7 cellular contexts compared by ENCODE assay signal in genomic region chrX:107324493-107325310, GRCh38.
DNase-seq lines count a peak whose midpoint lies in the region; ATAC-seq and TF ChIP-seq lines count a peak whose summit lies in the region.

No MANE protein-coding gene starts in this region.

- H3K18ac ChIP-seq in H9 (ENCODE audit: insufficient read length, low read depth, low read length) = no peak overlapping the region

- no peak overlapping the region for H2BK120ac ChIP-seq in H9 (ENCODE audit: low read depth, low read length, poor library complexity, severe bottlenecking)

- H3K4me3 Mint-ChIP-seq in H9 = peak overlapping the region; percentile 38 to 57; a peak in 4 of 5 replicates
- H3K4me3 Mint-ChIP-seq in neural crest cell = no peak overlapping the region

- no peak overlapping the region for H3K27ac ChIP-seq in H9 (ENCODE audit: insufficient read length, low read depth, low read length)

- H3K27me3 Mint-ChIP-seq in H9 (ENCODE audit: low read depth) = peaks cover 3% of the 10 kb centered on the region
- H3K27me3 Mint-ChIP-seq in neural crest cell (ENCODE audit: low read depth) = peaks cover 2% of the 10 kb centered on the region

- H3K4me1 ChIP-seq in H9 (ENCODE audit: insufficient read depth, low read length) = no peaks in the 10 kb centered on the region; the same call in 1 of the 2 replicates

- H2AFZ ChIP-seq in H9 (ENCODE audit: low read length) = no peak overlapping the region

- peak overlapping the region; percentile 41 for H3K4me2 ChIP-seq in H9 (ENCODE audit: insufficient read depth, insufficient read length, low read length)

- ATAC-seq in GM21723 (IDR thresholded peaks at IDR 0.05; ENCODE audit: unreplicated experiment) (no peak), HG02678 (IDR thresholded peaks at IDR 0.05; ENCODE audit: unreplicated experiment) (no peak)

- H3K27ac Mint-ChIP-seq in H9 = no peak overlapping the region
- no peak overlapping the region for H3K27ac Mint-ChIP-seq in neural crest cell (ENCODE audit: unreplicated experiment)

- DNase-seq in H9 (peak; percentile 95), NCI-H774 (lab: John Stamatoyannopoulos, UW) (peak; percentile 6), erythroblast (lab: John Stamatoyannopoulos, UW) (peak; percentile 39 to 52), neural crest cell (ENCODE audit: low read depth, low spot score) (peak; percentile 53), putamen (ENCODE audit: low spot score) (no peak)

- H3K79me2 ChIP-seq in H9 (ENCODE audit: insufficient read depth, low read length) = no peaks in the 10 kb centered on the region

- H4K20me1 ChIP-seq in H9 (ENCODE audit: control insufficient read depth, insufficient read depth, insufficient read length) = no peaks in the 10 kb centered on the region

- no peak overlapping the region for H2BK20ac ChIP-seq in H9 (ENCODE audit: low read depth, low read length, poor library complexity, severe bottlenecking)

- WGBS in H9 (ENCODE audit: extremely low coverage, insufficient read length, low lambda C conversion rate) = no CpG with 5 or more reads among the region's 23 CpGs

- H4K8ac ChIP-seq in H9 (replicated peaks; ENCODE audit: insufficient read length, low read depth, low read length) = no peak overlapping the region

- H3K36me3 Mint-ChIP-seq in H9 (ENCODE audit: insufficient read depth in 1 of 3, low read depth in 3 of 3) (no peaks in the 10 kb centered on the region), neural crest cell (ENCODE audit: low read depth) (no peaks in the 10 kb centered on the region)

- no peak overlapping the region for H2BK5ac ChIP-seq in H9 (ENCODE audit: insufficient read length, low read length)

- H3K9me3 Mint-ChIP-seq in H9 = peaks cover 0 to 31% of the 10 kb centered on the region in 2 experiments; a peak in 2 of 5 replicates
- H3K9me3 Mint-ChIP-seq in neural crest cell = peaks cover 2% of the 10 kb centered on the region

- no peak overlapping the region for H4K91ac ChIP-seq in H9 (ENCODE audit: insufficient read length, low read depth, low read length)

- H3T11ph ChIP-seq in H9 (ENCODE audit: low read length) = no peak overlapping the region

- TF ChIP-seq POLR2A in erythroblast (IDR thresholded peaks at IDR 0.05; ENCODE audit: low read length) = no peak

- no peaks in the 10 kb centered on the region for H3K9me3 ChIP-seq in H9 (ENCODE audit: control insufficient read depth, low read depth, low read length)

- no peak overlapping the region for H4K5ac ChIP-seq in H9 (ENCODE audit: insufficient read length, low read depth, low read length)

- H2BK15ac ChIP-seq in H9 (ENCODE audit: low read depth, low read length) = no peak overlapping the region

- peak; percentile 53; the same call in 2 of the 3 replicates for TF ChIP-seq CTCF in H9 (conservative IDR thresholded peaks at IDR 0.05)
- peak; percentile 44 for TF ChIP-seq CTCF in neural crest cell (conservative IDR thresholded peaks at IDR 0.05)

- H3K4ac ChIP-seq in H9 (ENCODE audit: low read depth, low read length) = no peak overlapping the region

- H3K27me3 ChIP-seq in H9 (ENCODE audit: insufficient read depth, low read length) = no peaks in the 10 kb centered on the region

- H3K4me1 Mint-ChIP-seq in H9 (no peaks in the 10 kb centered on the region; a peak in 1 of 4 replicates), neural crest cell (no peaks in the 10 kb centered on the region)

- no peak overlapping the region for H3K23ac ChIP-seq in H9 (ENCODE audit: insufficient read length, low read depth, low read length)

- H3K56ac ChIP-seq in H9 (ENCODE audit: insufficient read length, low read depth, low read length) = no peak overlapping the region

- H2AK5ac ChIP-seq in H9 (ENCODE audit: insufficient read length, low read length) = no peak overlapping the region

- peaks cover 4% of the 10 kb centered on the region for H3K23me2 ChIP-seq in H9 (ENCODE audit: insufficient read length, low read depth, low read length, poor library complexity, severe bottlenecking)

- no peaks in the 10 kb centered on the region for H3K79me1 ChIP-seq in H9 (ENCODE audit: insufficient read depth, low read depth, low read length, poor library complexity, severe bottlenecking)

- no peak overlapping the region for H2BK12ac ChIP-seq in H9 (ENCODE audit: insufficient read length, low read depth, low read length)

- H3K9ac ChIP-seq in H9 (ENCODE audit: extremely low read depth, insufficient read length, low read length) = no peak overlapping the region

- H3K14ac ChIP-seq in H9 (ENCODE audit: insufficient read depth, low read length) = no peak overlapping the region
